Comparison of ENCODE assay signal across 12 cellular contexts in genomic region chr1:70583522-70583921, GRCh38.
DNase-seq lines count a peak whose midpoint lies in the region; ATAC-seq and TF ChIP-seq lines count a peak whose summit lies in the region.
"Had no signal": no experiment of that assay in that cellular context is flagged by ENCODE, and none has a peak within 500 bp of the region (broad histone marks: within the 10 kb centered on the region; RNA-seq: fewer than 3 reads in every experiment).

No MANE protein-coding gene starts in this region.

- H3K27ac ChIP-seq in SK-N-SH (ENCODE audit: low read depth in 2 of 2, low read length in 1 of 2) = no peak overlapping the region

- CTCF ChIA-PET in SK-N-SH (lab: Yijun Ruan, JAX) = interaction anchor here (0.6 to 1.1 kb wide), 2 partner anchors 32 to 274 kb away, joined by 3 read pairs; no protein-coding TSS in a partner anchor

- TF ChIP-seq CTCF in SK-N-SH (IDR thresholded peaks at IDR 0.05) = no peak

- TF ChIP-seq EP300 in SK-N-SH (IDR thresholded peaks at IDR 0.05; ENCODE audit: borderline replicate concordance in 1 of 2, low read depth in 1 of 2, low read length in 1 of 2) = no peak

- H3K4me1 ChIP-seq in SK-N-SH (ENCODE audit: control insufficient read depth in 1 of 2, insufficient read depth in 2 of 2, low read depth in 1 of 2, low read length in 1 of 2) = peaks cover 0 to 3% of the 10 kb centered on the region in 2 experiments; a peak in 2 of 4 replicates

- H3K9me2 ChIP-seq in SK-N-SH = no peaks in the 10 kb centered on the region

- no peaks in the 10 kb centered on the region for H3K36me3 ChIP-seq in SK-N-SH (replicated peaks in 1 of 2; ENCODE audit: control insufficient read depth in 1 of 2, insufficient read depth in 2 of 2, low read length in 1 of 2)

- H3F3A ChIP-seq in SK-N-SH (replicated peaks; ENCODE audit: insufficient read depth) = no peaks in the 10 kb centered on the region

- POLR2A ChIA-PET in SK-N-SH (lab: Yijun Ruan, JAX) = no interaction called here

- no peak overlapping the region for H3K4me2 ChIP-seq in SK-N-SH

- peak; percentile 46 for ATAC-seq in GM18502 (IDR thresholded peaks at IDR 0.05; ENCODE audit: poor library complexity, unreplicated experiment)
- peak; percentile 95 for ATAC-seq in GM19468 (IDR thresholded peaks at IDR 0.05; ENCODE audit: extremely low read depth, unreplicated experiment)
- ATAC-seq in HG02973 (IDR thresholded peaks at IDR 0.05; ENCODE audit: unreplicated experiment) = peak; percentile 62
- ATAC-seq in HG03571 (IDR thresholded peaks at IDR 0.05; ENCODE audit: unreplicated experiment) = peak; percentile 99
- ATAC-seq: left cardiac atrium had no signal

- no peaks in the 10 kb centered on the region for H3K27me3 ChIP-seq in SK-N-SH (ENCODE audit: insufficient read depth)

- no peak overlapping the region for H2AFZ ChIP-seq in SK-N-SH (ENCODE audit: low read depth)

- H3K9me3 ChIP-seq in SK-N-SH = no peaks in the 10 kb centered on the region

- DNase-seq in AG20443 (ENCODE audit: low spot score) (no peak), NCI-H446 treated with DMSO at 0.1 percent for 48 hours (lab: John Stamatoyannopoulos, UW) (no peak), NAMALWA (ENCODE audit: low spot score) (no peak), SK-N-SH (no peak)
- DNase-seq: activated T-cell treated with anti-CD3 and anti-CD28 coated beads, Interleukin-2, amount 50 U/mL, for 24 hours; head of caudate nucleus; left cardiac atrium; NCI-H2171 treated with DMSO at 0.1 percent for 48 hours had no signal

- no peaks in the 10 kb centered on the region for H4K20me1 ChIP-seq in SK-N-SH (ENCODE audit: insufficient read depth)

- H3K4me3 ChIP-seq in SK-N-SH (ENCODE audit: low read depth in 2 of 2, low read length in 1 of 2) = no peak overlapping the region

- H3K9ac ChIP-seq in SK-N-SH = no peak overlapping the region

- TF ChIP-seq RAD21 in SK-N-SH (IDR thresholded peaks at IDR 0.05; ENCODE audit: low read length) = no peak

- 59% methylated on average over 1 of the region's 1 CpG for WGBS in SK-N-SH (ENCODE audit: low lambda C conversion rate)

- no peaks in the 10 kb centered on the region for H3K79me2 ChIP-seq in SK-N-SH (ENCODE audit: insufficient read depth)

TF ChIP-seq in SK-N-SH, 30 proteins besides CTCF, POLR2A, EP300 and RAD21:
- TF ChIP-seq NFIC (IDR thresholded peaks at IDR 0.05; ENCODE audit: borderline replicate concordance) = no peak
- no peak for TF ChIP-seq POLR2AphosphoS5 (IDR thresholded peaks at IDR 0.05; ENCODE audit: low read depth, low read length)
- TF ChIP-seq SMC3 (IDR thresholded peaks at IDR 0.05; ENCODE audit: low read depth, low read length) = no peak
- TF ChIP-seq USF1 (IDR thresholded peaks at IDR 0.05; ENCODE audit: borderline replicate concordance, low read depth) = no peak
- TF ChIP-seq YY1 (IDR thresholded peaks at IDR 0.05; ENCODE audit: low read depth) = no peak
- TF ChIP-seq REST (IDR thresholded peaks at IDR 0.05; ENCODE audit: low read depth, low read length) = no peak
- no peak for TF ChIP-seq TAF1 (IDR thresholded peaks at IDR 0.05; ENCODE audit: borderline replicate concordance, low read depth, low read length)

Comparison
In these comparisons a context has a peak if more than half of its experiments do, and no peak if none do; other contexts are left out.
1. ATAC-seq: peak in every context shown above with its lines; median percentile 99 in HG03571; 95 in GM19468; 62 in HG02973; 46 in GM18502.